ENCODE assay signal across 8 cellular contexts in the genomic region with DNA sequence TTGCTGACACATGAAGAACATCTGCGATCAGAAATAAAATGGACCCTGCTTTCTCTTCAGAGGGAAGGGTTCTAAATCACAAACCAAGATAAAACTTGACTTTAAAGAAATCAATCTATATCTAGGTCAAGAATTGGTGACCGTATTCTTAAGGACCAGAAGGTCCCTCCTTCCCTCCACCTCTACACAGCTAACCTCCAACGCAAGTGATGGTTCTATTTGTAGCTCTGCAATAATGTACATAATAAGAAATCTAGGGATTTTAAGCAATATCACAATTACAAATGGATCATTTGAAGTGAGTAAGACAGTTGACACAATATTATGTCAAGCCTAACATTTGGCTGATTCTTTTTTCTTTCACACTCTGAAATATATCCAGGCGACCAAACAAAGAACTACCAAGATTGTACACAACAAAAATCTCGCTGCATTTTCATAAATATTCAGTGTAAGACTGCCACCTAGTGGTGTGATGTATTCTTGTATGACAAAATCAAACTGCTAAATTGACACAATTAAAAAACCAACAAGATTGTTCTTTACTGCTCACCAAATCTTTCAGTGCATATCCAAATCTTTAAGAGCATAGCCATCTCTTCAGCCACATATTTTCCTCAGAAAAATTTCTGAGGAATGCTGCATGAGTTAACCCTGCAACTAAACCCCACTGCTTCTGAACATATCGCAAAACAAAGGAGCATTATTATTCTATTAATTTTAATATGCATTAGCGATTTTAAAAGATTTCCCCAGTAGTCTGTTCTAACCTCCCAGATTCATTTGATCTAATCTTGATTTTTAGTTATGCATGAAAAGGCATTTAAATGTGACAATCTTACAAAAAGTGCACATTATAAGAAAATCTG. TPM values are rescaled to one million over a fixed set of nuclear protein-coding genes. Genes with fewer than 3 reads are reported as not detected.
DNase-seq lines count a peak whose midpoint lies in the region; ATAC-seq, FAIRE-seq and TF ChIP-seq lines count a peak whose summit lies in the region.

No MANE protein-coding gene starts in this region.

- H2AFZ ChIP-seq in OCI-LY1 (ENCODE audit: low read length): peak overlapping the region; percentile 15

- H3K4me1 ChIP-seq in OCI-LY1 (ENCODE audit: insufficient read depth, low read length, severe bottlenecking): peaks cover 8% of the 10 kb centered on the region
- peaks cover 0 to 16% (median 12%) of the 10 kb centered on the region in 4 donors for H3K4me1 ChIP-seq in liver (ENCODE audit: control insufficient read depth in 4 of 4, insufficient read depth in 4 of 4, low read length in 3 of 4)

- H3K4me2 ChIP-seq in OCI-LY1 (ENCODE audit: low read length): peak overlapping the region; percentile 31

- no peaks in the 10 kb centered on the region for H3K9me3 ChIP-seq in OCI-LY1 (ENCODE audit: low read length)
- H3K9me3 ChIP-seq in liver (ENCODE audit: control insufficient read depth in 4 of 4, low read length in 3 of 4): no peaks in the 10 kb centered on the region

- H3K9ac ChIP-seq in OCI-LY1 (ENCODE audit: low read length) (no peak overlapping the region), liver (ENCODE audit: low read depth in 1 of 2, low read length in 2 of 2) (no peak overlapping the region)

- H3K27ac ChIP-seq in 22Rv1 (no peak overlapping the region), OCI-LY1 (ENCODE audit: low read depth, low read length, poor library complexity, severe bottlenecking) (no peak overlapping the region), liver (ENCODE audit: low read depth in 1 of 2, low read length in 2 of 2) (no peak overlapping the region)

- H3K9me2 ChIP-seq in OCI-LY1 (ENCODE audit: low read depth, low read length): no peaks in the 10 kb centered on the region

- H3K4me3 ChIP-seq in OCI-LY1 (ENCODE audit: low read depth, low read length, poor library complexity, severe bottlenecking) (no peak overlapping the region), liver (ENCODE audit: low read depth in 1 of 3, low read length in 3 of 3) (no peak overlapping the region)

- no peaks in the 10 kb centered on the region for H3K27me3 ChIP-seq in OCI-LY1 (ENCODE audit: insufficient read depth, low read length)
- H3K27me3 ChIP-seq in liver (ENCODE audit: control insufficient read depth in 4 of 4, insufficient read depth in 4 of 4, low read length in 3 of 4): no peaks in the 10 kb centered on the region

- H3K79me2 ChIP-seq in OCI-LY1 (ENCODE audit: insufficient read depth, low read length): no peaks in the 10 kb centered on the region

- no peaks in the 10 kb centered on the region for H3K36me3 ChIP-seq in OCI-LY1 (ENCODE audit: insufficient read depth, low read length)
- no peaks in the 10 kb centered on the region for H3K36me3 ChIP-seq in liver (ENCODE audit: control insufficient read depth in 4 of 4, insufficient read depth in 3 of 4, low read depth in 1 of 4, low read length in 3 of 4)

- peak; percentile 88 to 93 for TF ChIP-seq RAD21 in liver (IDR thresholded peaks at IDR 0.05)

- peak; percentile 44 for FAIRE-seq in urothelium cell line (lab: Jason Lieb, UNC)

- H3F3A ChIP-seq in OCI-LY1 (ENCODE audit: insufficient read depth, low read length): no peaks in the 10 kb centered on the region

- TF ChIP-seq CTCF in 22Rv1 (IDR thresholded peaks at IDR 0.05) (peak; percentile 87), OCI-LY1 (IDR thresholded peaks at IDR 0.05; ENCODE audit: low read length) (peak; percentile 67), liver (IDR thresholded peaks at IDR 0.05; ENCODE audit: low read depth, low read length, missing input control) (peak; percentile 76)

- no peaks in the 10 kb centered on the region for H4K20me1 ChIP-seq in OCI-LY1 (ENCODE audit: insufficient read depth, low read length)

- WGBS in liver: 51% methylated on average over 7 of the region's 7 CpGs

- DNase-seq in GDM1 (lab: John Stamatoyannopoulos, UW) (peak; percentile 31), LHCN-M2 (ENCODE audit: low read depth) (peak; percentile 72), cerebellar cortex (ENCODE audit: low spot score) (peak; percentile 89), urothelium cell line (ENCODE audit: low spot score) (peak; percentile 63)

- ATAC-seq in GM19328 (IDR thresholded peaks at IDR 0.05; ENCODE audit: unreplicated experiment): no peak

TF ChIP-seq in liver, 16 proteins besides CTCF, POLR2A, EP300 and RAD21:
- TF ChIP-seq FOXA2 (IDR thresholded peaks at IDR 0.05): peak; percentile 39
- no peak for TF ChIP-seq YY1 (IDR thresholded peaks at IDR 0.05)
- no peak for TF ChIP-seq GABPA (IDR thresholded peaks at IDR 0.05 in 1 of 2, conservative IDR thresholded peaks at IDR 0.05 in 1 of 2)
- TF ChIP-seq JUND (IDR thresholded peaks at IDR 0.05): no peak

RNA-seq across cellular contexts. Expression of a gene that starts 44.5 kb away (rescaled TPM):
- total RNA-seq in LHCN-M2 (2014; rRNA removed): 0.13 TPM in 1 of 2 replicates, not detected in the other
- 0.04 TPM for polyA plus RNA-seq in LHCN-M2 (2012)
- total RNA-seq in liver: 10 to 100 TPM in 1 of 2 donors, 1 to 10 TPM in 1; 3.5 to 12.7 TPM
- 10 to 100 TPM in 1 of 2 donors, 1 to 10 TPM in 1; 1.4 to 22.7 TPM for polyA plus RNA-seq in liver

Comparison
In these comparisons a context has a peak if more than half of its experiments do, and no peak if none do; other contexts are left out.
1. DNase-seq: peak in every context shown above with its lines; median percentile 89 in cerebellar cortex; 72 in LHCN-M2; 63 in urothelium cell line; 31 in GDM1.